26 cellular contexts compared by ENCODE assay signal in genomic region chr11:117412176-117412575, GRCh38.
"Had no signal": no experiment of that assay in that cellular context is flagged by ENCODE, and none has a peak within 500 bp of the region (broad histone marks: within the 10 kb centered on the region; RNA-seq: fewer than 3 reads in every experiment).

No MANE protein-coding gene starts in this region.

- H3K4me1 Mint-ChIP-seq: activated B cell treated with CpG ODN at 0.5 μM for 24 hours; activated CD4-positive, alpha-beta T cell treated with anti-CD3 and anti-CD28 coated beads, Interleukin-2, amount 10 ng/mL, durations not matched to agents 24 days and 14 days; activated CD8-positive, alpha-beta memory T cell treated with anti-CD3 and anti-CD28 coated beads, Interleukin-2, amount 10 ng/mL, durations not matched to agents 7 days and 5 days; activated naive CD8-positive, alpha-beta T cell treated with anti-CD3 and anti-CD28 coated beads, Interleukin-2, amount 10 ng/mL, durations not matched to agents 7 days and 5 days had no signal

- H3K27ac Mint-ChIP-seq: activated B cell treated with CpG ODN at 0.5 μM for 24 hours; activated CD4-positive, alpha-beta T cell treated with anti-CD3 and anti-CD28 coated beads, Interleukin-2, amount 10 ng/mL, durations not matched to agents 24 days and 14 days; activated CD8-positive, alpha-beta memory T cell treated with anti-CD3 and anti-CD28 coated beads, Interleukin-2, amount 10 ng/mL, durations not matched to agents 7 days and 5 days; activated naive CD8-positive, alpha-beta T cell treated with anti-CD3 and anti-CD28 coated beads, Interleukin-2, amount 10 ng/mL, durations not matched to agents 7 days and 5 days; activated T-helper 2 cell treated with anti-CD3 and anti-CD28 coated beads, Interferon-gamma antibody, Interleukin-2, Interleukin-4, amounts not matched to agents 10 μg/mL and 5 μg/mL and 100 μg/mL, durations not matched to agents 14 hours and 24 hours and 36 hours had no signal

- H3K9me3 ChIP-seq: adrenal gland, Peyer's patch, SJSA1 had no signal

- H3K36me3 ChIP-seq: SJSA1 had no signal

- H3K4me3 ChIP-seq: adrenal gland, Peyer's patch, SJSA1 had no signal

- H3K27me3 ChIP-seq: adrenal gland, Peyer's patch, SJSA1 had no signal

- ATAC-seq: activated CD8-positive, alpha-beta memory T cell treated with anti-CD3 and anti-CD28 coated beads, Interleukin-2, amount 10 ng/mL, durations not matched to agents 7 days and 5 days; SK-N-SH treated with all-trans-retinoic acid at 6 μM for 48 hours had no signal

- H3K27me3 Mint-ChIP-seq: activated B cell treated with CpG ODN at 0.5 μM for 24 hours; activated CD4-positive, alpha-beta T cell treated with anti-CD3 and anti-CD28 coated beads, Interleukin-2, amount 10 ng/mL, durations not matched to agents 24 days and 14 days; activated CD8-positive, alpha-beta memory T cell treated with anti-CD3 and anti-CD28 coated beads, Interleukin-2, amount 10 ng/mL, durations not matched to agents 7 days and 5 days; activated naive CD8-positive, alpha-beta T cell treated with anti-CD3 and anti-CD28 coated beads, Interleukin-2, amount 10 ng/mL, durations not matched to agents 7 days and 5 days had no signal

- H3K27ac ChIP-seq: adrenal gland, Peyer's patch, RWPE1, SJSA1 had no signal

- H3K4me1 ChIP-seq: adrenal gland, Peyer's patch, SJSA1 had no signal

- H3K36me3 Mint-ChIP-seq: activated CD8-positive, alpha-beta memory T cell treated with anti-CD3 and anti-CD28 coated beads, Interleukin-2, amount 10 ng/mL, durations not matched to agents 7 days and 5 days had no signal

- DNase-seq: activated B cell treated with CpG ODN at 0.5 μM for 24 hours; activated CD4-positive, alpha-beta T cell treated with anti-CD3 and anti-CD28 coated beads for 1 hour; activated CD4-positive, alpha-beta T cell treated with anti-CD3 and anti-CD28 coated beads, Interleukin-2, amount 10 ng/mL, durations not matched to agents 24 days and 14 days; activated CD4-positive, alpha-beta T cell treated with anti-CD3 and anti-CD28 coated beads, Interleukin-2, amount 50 U/mL, for 48 hours; activated CD8-positive, alpha-beta memory T cell treated with anti-CD3 and anti-CD28 coated beads, Interleukin-2, amount 10 ng/mL, durations not matched to agents 7 days and 5 days; activated naive CD4-positive, alpha-beta T cell treated with anti-CD3 and anti-CD28 coated beads, Interleukin-2, amount 50 U/mL, for 16 hours; activated naive CD8-positive, alpha-beta T cell treated with anti-CD3 and anti-CD28 coated beads, Interleukin-2, amount 10 ng/mL, durations not matched to agents 7 days and 5 days; activated T-cell treated with anti-CD3 and anti-CD28 coated beads, Interleukin-2, amount 50 U/mL, for 48 hours; adrenal gland; anterior cingulate cortex; caudate nucleus; MM.1S; NCI-H1105; NCI-H1436 treated with DMSO at 0.1 percent for 48 hours; NCI-H187; NCI-H2081; NCI-H510A treated with DMSO at 0.1 percent for 48 hours; NK-92 treated with Interleukin-12 subunit alpha and Interleukin-12 subunit beta, amount 100 ng/mL, for 24 hours; OCI-M1; Peyer's patch; Right ventricle myocardium superior; SW 1271 had no signal

- H3K9me3 Mint-ChIP-seq: activated B cell treated with CpG ODN at 0.5 μM for 24 hours; activated CD4-positive, alpha-beta T cell treated with anti-CD3 and anti-CD28 coated beads, Interleukin-2, amount 10 ng/mL, durations not matched to agents 24 days and 14 days; activated naive CD8-positive, alpha-beta T cell treated with anti-CD3 and anti-CD28 coated beads, Interleukin-2, amount 10 ng/mL, durations not matched to agents 7 days and 5 days; activated T-helper 2 cell treated with anti-CD3 and anti-CD28 coated beads, Interferon-gamma antibody, Interleukin-2, Interleukin-4, amounts not matched to agents 10 μg/mL and 5 μg/mL and 100 μg/mL, durations not matched to agents 14 hours and 24 hours and 36 hours had no signal

- H3K4me3 Mint-ChIP-seq: activated B cell treated with CpG ODN at 0.5 μM for 24 hours; activated CD4-positive, alpha-beta T cell treated with anti-CD3 and anti-CD28 coated beads, Interleukin-2, amount 10 ng/mL, durations not matched to agents 24 days and 14 days; activated CD8-positive, alpha-beta memory T cell treated with anti-CD3 and anti-CD28 coated beads, Interleukin-2, amount 10 ng/mL, durations not matched to agents 7 days and 5 days; activated naive CD8-positive, alpha-beta T cell treated with anti-CD3 and anti-CD28 coated beads, Interleukin-2, amount 10 ng/mL, durations not matched to agents 7 days and 5 days had no signal
